9 cellular contexts compared by ENCODE assay signal in genomic region chr21:45294509-45295291, GRCh38. TPM values are rescaled to one million over a fixed set of nuclear protein-coding genes. Genes with fewer than 3 reads are reported as not detected.
A peak's percentile ranks its signal among the peaks of the same experiment; 100 is the strongest.
DNase-seq lines count a peak whose midpoint lies in the region; ATAC-seq and TF ChIP-seq lines count a peak whose summit lies in the region.
"Had no signal": no experiment of that assay in that cellular context is flagged by ENCODE, and none has a peak within 500 bp of the region (broad histone marks: within the 10 kb centered on the region; RNA-seq: fewer than 3 reads in every experiment).

No MANE protein-coding gene starts in this region.

- H3K27me3 Mint-ChIP-seq in stimulated activated naive CD8-positive, alpha-beta T cell treated with anti-CD3 and anti-CD28 coated beads, Interleukin-15, amount 100 ng/mL, for 72 hours, result peaks cover 6% of the 10 kb centered on the region

- in situ Hi-C loops in gastrocnemius medialis (cut with MboI; ENCODE audit: low sequenced_read_pairs in 4 of 4), result loop anchor here (10.0 to 25.0 kb wide), 3 partner anchors 143 to 357 kb away; partner anchors contain the start of gene SLX9 (in 1 of the 4)

- 24 to 33% (median 27%) methylated on average over 37 to 40 of the region's 40 CpGs for WGBS in adrenal gland, 4 donors
- WGBS in right cardiac atrium, result 39% methylated on average over 40 of the region's 40 CpGs

- H3K36me3 ChIP-seq in adrenal gland (replicated peaks in 1 of 2) (no peaks in the 10 kb centered on the region), gastrocnemius medialis (no peaks in the 10 kb centered on the region)

- no peaks in the 10 kb centered on the region for H3K9me3 Mint-ChIP-seq in stimulated activated naive CD8-positive, alpha-beta T cell treated with anti-CD3 and anti-CD28 coated beads, Interleukin-15, amount 100 ng/mL, for 72 hours

- H3K4me3 ChIP-seq in adrenal gland (no peak overlapping the region), right cardiac atrium (ENCODE audit: low read length) (no peak overlapping the region), gastrocnemius medialis (peak overlapping the region in 1 of 4 donors; percentile 4)
- H3K4me3 ChIP-seq: HAP-1 had no signal

- peak overlapping the region in 1 of 2 donors; percentile 44 for H3K4me3 Mint-ChIP-seq in stimulated activated naive CD8-positive, alpha-beta T cell treated with anti-CD3 and anti-CD28 coated beads, Interleukin-15, amount 100 ng/mL, for 72 hours

- peaks cover 38 to 56% of the 10 kb centered on the region in 2 donors for H3K4me1 ChIP-seq in adrenal gland (replicated peaks in 1 of 2)
- H3K4me1 ChIP-seq in right cardiac atrium (ENCODE audit: control insufficient read depth, insufficient read depth, low read length), result peaks cover 18% of the 10 kb centered on the region
- peaks cover 30 to 39% of the 10 kb centered on the region in 2 donors for H3K4me1 ChIP-seq in gastrocnemius medialis

- H3K27ac ChIP-seq in adrenal gland (peak overlapping the region; percentile 94 to 99 (median 95)), right cardiac atrium (ENCODE audit: low read length) (peak overlapping the region; percentile 98), gastrocnemius medialis (peak overlapping the region; percentile 80 to 86 (median 83))

- peaks cover 38% of the 10 kb centered on the region for H3K4me1 Mint-ChIP-seq in stimulated activated naive CD8-positive, alpha-beta T cell treated with anti-CD3 and anti-CD28 coated beads, Interleukin-15, amount 100 ng/mL, for 72 hours

- ATAC-seq in right cardiac atrium (peak; percentile 72 to 81), gastrocnemius medialis (peak; percentile 51 to 58), GM18520 (IDR thresholded peaks at IDR 0.05; ENCODE audit: unreplicated experiment) (no peak), HG03045 (IDR thresholded peaks at IDR 0.05; ENCODE audit: unreplicated experiment) (no peak)
- ATAC-seq in stimulated activated naive CD8-positive, alpha-beta T cell treated with anti-CD3 and anti-CD28 coated beads, Interleukin-15, amount 100 ng/mL, for 72 hours, result no peak

- intact Hi-C loops in adrenal gland (cut with DNase I), result loop anchor here (5.0 to 10.0 kb wide), 3 partner anchors 110 to 152 kb away; partner anchors contain the start of gene COL18A1 (in 1 of the 2)
- intact Hi-C loops in right cardiac atrium (cut with DNase I), result loop anchor here in 3 of 4 donors (5.0 to 10.0 kb wide), 3 partner anchors 143 to 300 kb away; no protein-coding TSS in a partner anchor
- intact Hi-C loops in gastrocnemius medialis (cut with DNase I; ENCODE audit: low total_unique reads), result no loop called here

- H3K27me3 ChIP-seq in adrenal gland, result no peaks in the 10 kb centered on the region
- H3K27me3 ChIP-seq in right cardiac atrium (ENCODE audit: control insufficient read depth, insufficient read depth), result no peaks in the 10 kb centered on the region
- H3K27me3 ChIP-seq in gastrocnemius medialis, result peaks cover 9 to 22% (median 20%) of the 10 kb centered on the region in 3 donors

- peak; percentile 21 to 79 for TF ChIP-seq POLR2A in adrenal gland (IDR thresholded peaks at IDR 0.05)
- peak; percentile 23 to 32 for TF ChIP-seq POLR2A in gastrocnemius medialis (IDR thresholded peaks at IDR 0.05)

- peak in 2 of 6 experiments; percentile 16 for TF ChIP-seq CTCF in adrenal gland (IDR thresholded peaks at IDR 0.05)
- no peak for TF ChIP-seq CTCF in gastrocnemius medialis (IDR thresholded peaks at IDR 0.05 in 4 of 5, conservative IDR thresholded peaks at IDR 0.05 in 1 of 5)

- DNase-seq in GM04504 (ENCODE audit: low read depth) (peak; percentile 98), adrenal gland (peak; percentile 92 to 98 (median 97)), right cardiac atrium (peak; percentile 93 to 95 (median 94)), gastrocnemius medialis (peak; percentile 53 to 63), RKO (ENCODE audit: low spot score) (no peak)
- DNase-seq in stimulated activated naive CD8-positive, alpha-beta T cell treated with anti-CD3 and anti-CD28 coated beads, Interleukin-15, amount 100 ng/mL, for 72 hours, result no peak

- H3K27ac Mint-ChIP-seq in stimulated activated naive CD8-positive, alpha-beta T cell treated with anti-CD3 and anti-CD28 coated beads, Interleukin-15, amount 100 ng/mL, for 72 hours, result peak overlapping the region in 1 of 2 donors; percentile 89

- H3K9me3 ChIP-seq in adrenal gland (replicated peaks in 1 of 3) (no peaks in the 10 kb centered on the region), right cardiac atrium (ENCODE audit: control insufficient read depth, low read length) (no peaks in the 10 kb centered on the region), gastrocnemius medialis (no peaks in the 10 kb centered on the region)
- H3K9me3 ChIP-seq: HAP-1 had no signal

RNA-seq across cellular contexts. Expression of gene POFUT2, which starts 7.0 kb away (rescaled TPM):
- total RNA-seq in adrenal gland, result 10 to 100 TPM; 13.1 to 41.1 (median 32.3) TPM
- polyA plus RNA-seq in adrenal gland, result 10 to 100 TPM; 33.2 to 68.9 (median 47.6) TPM
- total RNA-seq in right cardiac atrium, result 10 to 100 TPM; 16.0 to 20.3 (median 19.1) TPM
- 14.1 TPM for polyA plus RNA-seq in right cardiac atrium
- 10 to 100 TPM in 1 of 4 donors, 1 to 10 TPM in 3; 4.8 to 11.0 (median 5.9) TPM for total RNA-seq in gastrocnemius medialis

Comparison
In these comparisons a context has a peak if more than half of its experiments do, and no peak if none do; other contexts are left out.
1. DNase-seq: peak in GM04504 (single experiment), adrenal gland (7 of 7), right cardiac atrium (3 of 3) and gastrocnemius medialis (2 of 2); none in stimulated activated naive CD8-positive, alpha-beta T cell treated with anti-CD3 and anti-CD28 coated beads, Interleukin-15, amount 100 ng/mL, for 72 hours (0 of 2) and RKO (single experiment).
2. ATAC-seq: peak in right cardiac atrium (2 of 2) and gastrocnemius medialis (2 of 2); none in GM18520 (single experiment), stimulated activated naive CD8-positive, alpha-beta T cell treated with anti-CD3 and anti-CD28 coated beads, Interleukin-15, amount 100 ng/mL, for 72 hours (single experiment) and HG03045 (single experiment).
3. Peak in every context shown above with its lines, with median percentiles within 50 percentile points of each other: H3K27ac ChIP-seq.